ENCODE assay signal across 21 cellular contexts in genomic region chr9:131818089-131818488, GRCh38.
"Had no signal": no experiment of that assay in that cellular context is flagged by ENCODE, and none has a peak within 500 bp of the region (broad histone marks: within the 10 kb centered on the region; RNA-seq: fewer than 3 reads in every experiment).

No MANE protein-coding gene starts in this region.

- H3K4me3 ChIP-seq: esophagus muscularis mucosa, gastroesophageal sphincter, psoas muscle, right lobe of liver, suprapubic skin, thyroid gland, uterus had no signal

- ATAC-seq: effector memory CD8-positive, alpha-beta T cell; gastroesophageal sphincter; naive thymus-derived CD4-positive, alpha-beta T cell; psoas muscle; right lobe of liver; stimulated activated effector memory CD8-positive, alpha-beta T cell treated with anti-CD3 and anti-CD28 coated beads, Interleukin-12 subunit alpha, Interleukin-12 subunit beta, amount 100 ng/mL, for 72 hours; stimulated activated naive CD8-positive, alpha-beta T cell treated with anti-CD3 and anti-CD28 coated beads, Interleukin-15, Interleukin-2, amounts not matched to agents 100 U/mL and 50 U/mL, for 24 hours had no signal

- H3K27ac Mint-ChIP-seq: dendritic cell treated with granulocyte-macrophage colony-stimulating factor and Interleukin-4, amounts not matched to agents 40 ng/mL and 50 ng/mL, for 4 days; effector memory CD8-positive, alpha-beta T cell; naive thymus-derived CD4-positive, alpha-beta T cell; nephron progenitor cell; stimulated activated effector memory CD8-positive, alpha-beta T cell treated with anti-CD3 and anti-CD28 coated beads, Interleukin-12 subunit alpha, Interleukin-12 subunit beta, amount 100 ng/mL, for 72 hours; type B pancreatic cell had no signal

- H3K9me3 Mint-ChIP-seq: dendritic cell treated with granulocyte-macrophage colony-stimulating factor and Interleukin-4, amounts not matched to agents 40 ng/mL and 50 ng/mL, for 4 days; effector memory CD8-positive, alpha-beta T cell; nephron progenitor cell; stimulated activated effector memory CD8-positive, alpha-beta T cell treated with anti-CD3 and anti-CD28 coated beads, Interleukin-12 subunit alpha, Interleukin-12 subunit beta, amount 100 ng/mL, for 72 hours; type B pancreatic cell had no signal

- H3K4me1 ChIP-seq: esophagus muscularis mucosa, gastroesophageal sphincter, parathyroid adenoma, psoas muscle, right lobe of liver, thyroid gland, uterus had no signal

- DNase-seq: effector memory CD8-positive, alpha-beta T cell; foreskin fibroblast; glutamatergic neuron; naive thymus-derived CD4-positive, alpha-beta T cell; nephron progenitor cell; psoas muscle; retina; right lobe of liver; stimulated activated CD4-positive, alpha-beta T cell treated with anti-CD3 and anti-CD28 coated beads, Interleukin-4, amount 100 ng/mL, for 1 hour; stimulated activated CD8-positive, alpha-beta memory T cell treated with anti-CD3 and anti-CD28 coated beads, Interleukin-4, amount 100 ng/mL, for 48 hours; stimulated activated naive CD8-positive, alpha-beta T cell treated with anti-CD3 and anti-CD28 coated beads, Interleukin-15, Interleukin-2, amounts not matched to agents 100 U/mL and 50 U/mL, for 24 hours; thyroid gland; uterus had no signal

- H3K36me3 ChIP-seq: esophagus muscularis mucosa, gastroesophageal sphincter, right lobe of liver, suprapubic skin, thyroid gland, uterus had no signal

- H3K36me3 Mint-ChIP-seq: naive thymus-derived CD4-positive, alpha-beta T cell; stimulated activated effector memory CD8-positive, alpha-beta T cell treated with anti-CD3 and anti-CD28 coated beads, Interleukin-12 subunit alpha, Interleukin-12 subunit beta, amount 100 ng/mL, for 72 hours; type B pancreatic cell had no signal

- H3K79me2 ChIP-seq: parathyroid adenoma had no signal

- H2AFZ ChIP-seq: parathyroid adenoma had no signal

- H3K4me3 Mint-ChIP-seq: dendritic cell treated with granulocyte-macrophage colony-stimulating factor and Interleukin-4, amounts not matched to agents 40 ng/mL and 50 ng/mL, for 4 days; effector memory CD8-positive, alpha-beta T cell; naive thymus-derived CD4-positive, alpha-beta T cell; nephron progenitor cell; stimulated activated effector memory CD8-positive, alpha-beta T cell treated with anti-CD3 and anti-CD28 coated beads, Interleukin-12 subunit alpha, Interleukin-12 subunit beta, amount 100 ng/mL, for 72 hours; type B pancreatic cell had no signal

- H3K27ac ChIP-seq: epithelial cell of prostate, esophagus muscularis mucosa, gastroesophageal sphincter, parathyroid adenoma, psoas muscle, right lobe of liver, suprapubic skin, thyroid gland, uterus had no signal

- H3K27me3 ChIP-seq: right lobe of liver, thyroid gland, uterus had no signal

- H3K9me3 ChIP-seq: esophagus muscularis mucosa, gastroesophageal sphincter, psoas muscle, right lobe of liver, suprapubic skin, thyroid gland, uterus had no signal

- H3K4me1 Mint-ChIP-seq: naive thymus-derived CD4-positive, alpha-beta T cell; stimulated activated effector memory CD8-positive, alpha-beta T cell treated with anti-CD3 and anti-CD28 coated beads, Interleukin-12 subunit alpha, Interleukin-12 subunit beta, amount 100 ng/mL, for 72 hours had no signal
